Comparison of ENCODE assay signal across 1 cellular context in the genomic region with DNA sequence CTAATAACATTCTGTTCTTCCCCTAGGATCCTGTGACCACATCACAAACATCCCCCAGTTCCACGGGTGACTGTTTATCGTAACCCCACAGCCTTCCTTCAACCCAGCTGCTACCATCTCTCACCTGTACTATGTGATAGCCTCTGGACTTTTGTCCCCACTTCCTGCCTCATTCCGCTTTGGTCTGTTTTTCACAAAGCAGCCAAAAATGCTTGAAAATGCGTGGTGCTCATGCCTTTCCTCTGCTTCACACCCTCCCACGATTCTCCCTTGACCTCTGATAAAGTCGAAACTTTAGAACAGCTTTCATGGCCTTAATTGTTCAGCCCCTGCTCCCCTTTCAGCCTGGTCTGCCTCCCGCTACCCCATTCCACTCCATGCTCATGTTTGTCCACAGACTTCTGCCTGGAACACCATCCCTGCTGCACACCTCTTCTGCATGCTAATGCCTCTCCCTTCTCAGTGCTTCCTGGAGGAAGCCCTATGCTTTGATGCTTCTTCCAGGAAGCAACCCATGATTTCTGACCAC.
TF ChIP-seq lines count a peak whose summit lies in the region.

No MANE protein-coding gene starts in this region.

TF ChIP-seq in HepG2, 621 proteins besides CTCF, POLR2A, EP300 and RAD21 (continued from another document):
- TF ChIP-seq, protein P1, sequence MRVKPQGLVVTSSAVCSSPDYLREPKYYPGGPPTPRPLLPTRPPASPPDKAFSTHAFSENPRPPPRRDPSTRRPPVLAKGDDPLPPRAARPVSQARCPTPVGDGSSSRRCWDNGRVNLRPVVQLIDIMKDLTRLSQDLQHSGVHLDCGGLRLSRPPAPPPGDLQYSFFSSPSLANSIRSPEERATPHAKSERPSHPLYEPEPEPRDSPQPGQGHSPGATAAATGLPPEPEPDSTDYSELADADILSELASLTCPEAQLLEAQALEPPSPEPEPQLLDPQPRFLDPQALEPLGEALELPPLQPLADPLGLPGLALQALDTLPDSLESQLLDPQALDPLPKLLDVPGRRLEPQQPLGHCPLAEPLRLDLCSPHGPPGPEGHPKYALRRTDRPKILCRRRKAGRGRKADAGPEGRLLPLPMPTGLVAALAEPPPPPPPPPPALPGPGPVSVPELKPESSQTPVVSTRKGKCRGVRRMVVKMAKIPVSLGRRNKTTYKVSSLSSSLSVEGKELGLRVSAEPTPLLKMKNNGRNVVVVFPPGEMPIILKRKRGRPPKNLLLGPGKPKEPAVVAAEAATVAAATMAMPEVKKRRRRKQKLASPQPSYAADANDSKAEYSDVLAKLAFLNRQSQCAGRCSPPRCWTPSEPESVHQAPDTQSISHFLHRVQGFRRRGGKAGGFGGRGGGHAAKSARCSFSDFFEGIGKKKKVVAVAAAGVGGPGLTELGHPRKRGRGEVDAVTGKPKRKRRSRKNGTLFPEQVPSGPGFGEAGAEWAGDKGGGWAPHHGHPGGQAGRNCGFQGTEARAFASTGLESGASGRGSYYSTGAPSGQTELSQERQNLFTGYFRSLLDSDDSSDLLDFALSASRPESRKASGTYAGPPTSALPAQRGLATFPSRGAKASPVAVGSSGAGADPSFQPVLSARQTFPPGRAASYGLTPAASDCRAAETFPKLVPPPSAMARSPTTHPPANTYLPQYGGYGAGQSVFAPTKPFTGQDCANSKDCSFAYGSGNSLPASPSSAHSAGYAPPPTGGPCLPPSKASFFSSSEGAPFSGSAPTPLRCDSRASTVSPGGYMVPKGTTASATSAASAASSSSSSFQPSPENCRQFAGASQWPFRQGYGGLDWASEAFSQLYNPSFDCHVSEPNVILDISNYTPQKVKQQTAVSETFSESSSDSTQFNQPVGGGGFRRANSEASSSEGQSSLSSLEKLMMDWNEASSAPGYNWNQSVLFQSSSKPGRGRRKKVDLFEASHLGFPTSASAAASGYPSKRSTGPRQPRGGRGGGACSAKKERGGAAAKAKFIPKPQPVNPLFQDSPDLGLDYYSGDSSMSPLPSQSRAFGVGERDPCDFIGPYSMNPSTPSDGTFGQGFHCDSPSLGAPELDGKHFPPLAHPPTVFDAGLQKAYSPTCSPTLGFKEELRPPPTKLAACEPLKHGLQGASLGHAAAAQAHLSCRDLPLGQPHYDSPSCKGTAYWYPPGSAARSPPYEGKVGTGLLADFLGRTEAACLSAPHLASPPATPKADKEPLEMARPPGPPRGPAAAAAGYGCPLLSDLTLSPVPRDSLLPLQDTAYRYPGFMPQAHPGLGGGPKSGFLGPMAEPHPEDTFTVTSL (CRISPR knock-in tag; IDR thresholded peaks at IDR 0.05; ENCODE audit: borderline replicate concordance): peak; percentile 83
TF ChIP-seq in HepG2: peak in this region for 111.
